24 cellular contexts compared by ENCODE assay signal in the genomic region with DNA sequence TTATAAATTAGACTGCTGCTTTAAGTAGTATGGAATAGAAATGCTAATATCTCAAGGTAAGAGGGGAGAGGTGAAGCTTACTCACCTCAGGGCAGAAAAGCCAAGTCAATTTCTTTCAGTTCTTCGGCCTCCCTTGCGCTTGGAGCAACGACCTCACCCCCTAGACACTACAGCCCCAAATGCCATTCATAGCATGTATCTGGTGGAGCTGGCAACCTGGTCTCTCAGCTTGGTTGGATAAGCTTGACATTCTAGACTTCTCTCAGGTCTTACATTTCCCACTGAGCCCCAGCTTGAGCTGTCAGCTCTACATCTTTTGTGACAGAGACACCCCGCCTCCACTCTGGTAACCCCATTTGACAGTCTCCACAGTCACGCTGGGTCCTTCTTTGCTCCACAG.
"Had no signal": no experiment of that assay in that cellular context is flagged by ENCODE, and none has a peak within 500 bp of the region (broad histone marks: within the 10 kb centered on the region; RNA-seq: fewer than 3 reads in every experiment).

No MANE protein-coding gene starts in this region.

- H3K4me3 ChIP-seq: cardiac muscle cell, heart left ventricle, left ventricle myocardium inferior, lung, neural progenitor cell, pancreas, smooth muscle cell, thoracic aorta, transverse colon, uterus had no signal

- H3K4me2 ChIP-seq: neural progenitor cell, smooth muscle cell had no signal

- H3K4me1 Mint-ChIP-seq: natural killer cell; stimulated activated effector memory CD8-positive, alpha-beta T cell treated with anti-CD3 and anti-CD28 coated beads, Interleukin-12 subunit alpha, Interleukin-12 subunit beta, amount 100 ng/mL, for 72 hours had no signal

- ATAC-seq: heart left ventricle; natural killer cell; pancreas; right cardiac atrium; stimulated activated effector memory CD8-positive, alpha-beta T cell treated with anti-CD3 and anti-CD28 coated beads, Interleukin-12 subunit alpha, Interleukin-12 subunit beta, amount 100 ng/mL, for 72 hours had no signal

- H3K27me3 ChIP-seq: cardiac muscle cell, heart left ventricle, neural progenitor cell, pancreas, transverse colon, uterus had no signal

- H3K9me3 Mint-ChIP-seq: dendritic cell treated with granulocyte-macrophage colony-stimulating factor and Interleukin-4, amounts not matched to agents 40 ng/mL and 50 ng/mL, for 4 days; natural killer cell had no signal

- H3K27ac ChIP-seq: cardiac muscle cell, heart left ventricle, left ventricle myocardium inferior, neural progenitor cell, pancreas, thoracic aorta, transverse colon, uterus had no signal

- H3K4me3 Mint-ChIP-seq: dendritic cell treated with granulocyte-macrophage colony-stimulating factor and Interleukin-4, amounts not matched to agents 40 ng/mL and 50 ng/mL, for 4 days; natural killer cell; neural progenitor cell; stimulated activated effector memory CD8-positive, alpha-beta T cell treated with anti-CD3 and anti-CD28 coated beads, Interleukin-12 subunit alpha, Interleukin-12 subunit beta, amount 100 ng/mL, for 72 hours; stimulated activated naive CD8-positive, alpha-beta T cell treated with anti-CD3 and anti-CD28 coated beads, Interleukin-15, Interleukin-2, amounts not matched to agents 100 ng/mL and 50 ng/mL, for 24 hours had no signal

- DNase-seq: effector CD4-positive, alpha-beta T cell; foreskin melanocyte; heart left ventricle; hippocampal formation; left ventricle myocardium inferior; natural killer cell; occipital lobe; pancreas; right cardiac atrium; stimulated activated CD4-positive, alpha-beta T cell treated with anti-CD3 and anti-CD28 coated beads, Interleukin-4, amount 100 ng/mL, for 1 hour; stimulated activated CD8-positive, alpha-beta memory T cell treated with anti-CD3 and anti-CD28 coated beads, Interleukin-4, amount 100 ng/mL, for 48 hours; transverse colon; uterus had no signal

- H3K9ac ChIP-seq: neural progenitor cell had no signal

- FAIRE-seq: colon, islet of Langerhans, pancreas had no signal

- H3K9me3 ChIP-seq: left ventricle myocardium inferior, pancreas, thoracic aorta, transverse colon, uterus had no signal

- H3K36me3 Mint-ChIP-seq: natural killer cell; stimulated activated effector memory CD8-positive, alpha-beta T cell treated with anti-CD3 and anti-CD28 coated beads, Interleukin-12 subunit alpha, Interleukin-12 subunit beta, amount 100 ng/mL, for 72 hours had no signal

- H2AFZ ChIP-seq: neural progenitor cell had no signal

- H3K4me1 ChIP-seq: left ventricle myocardium inferior, transverse colon, uterus had no signal

- H3K27me3 Mint-ChIP-seq: dendritic cell treated with granulocyte-macrophage colony-stimulating factor and Interleukin-4, amounts not matched to agents 40 ng/mL and 50 ng/mL, for 4 days; progenitor cell of endocrine pancreas had no signal

- H3K27ac Mint-ChIP-seq: dendritic cell treated with granulocyte-macrophage colony-stimulating factor and Interleukin-4, amounts not matched to agents 40 ng/mL and 50 ng/mL, for 4 days; natural killer cell; neural progenitor cell; progenitor cell of endocrine pancreas; stimulated activated effector memory CD8-positive, alpha-beta T cell treated with anti-CD3 and anti-CD28 coated beads, Interleukin-12 subunit alpha, Interleukin-12 subunit beta, amount 100 ng/mL, for 72 hours; stimulated activated naive CD8-positive, alpha-beta T cell treated with anti-CD3 and anti-CD28 coated beads, Interleukin-15, Interleukin-2, amounts not matched to agents 100 ng/mL and 50 ng/mL, for 24 hours had no signal

- H3K36me3 ChIP-seq: cardiac muscle cell, heart left ventricle, left ventricle myocardium inferior, neural progenitor cell, pancreas, thoracic aorta, transverse colon, uterus had no signal
